In the genomic region with DNA sequence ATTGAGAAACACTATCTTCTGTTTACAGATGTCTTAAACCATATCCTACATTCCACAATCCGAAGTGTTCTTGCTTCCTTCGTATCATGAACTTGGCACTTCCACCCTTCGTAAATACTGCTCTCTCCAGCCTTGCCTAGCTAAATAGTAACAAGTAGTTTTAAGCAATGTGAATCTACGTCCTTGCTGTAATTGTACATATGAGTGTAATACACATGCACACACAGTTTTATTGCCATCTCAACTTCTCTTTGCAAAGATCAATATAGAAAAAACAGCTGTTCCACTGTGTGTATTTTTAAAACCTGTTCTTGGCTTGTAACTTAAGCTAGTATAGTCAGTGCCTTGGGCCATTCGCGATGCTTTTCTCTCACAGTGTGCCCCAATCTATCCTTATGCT, we compare ENCODE assay signal across 25 cellular contexts.
"Had no signal": no experiment of that assay in that cellular context is flagged by ENCODE, and none has a peak within 500 bp of the region (broad histone marks: within the 10 kb centered on the region; RNA-seq: fewer than 3 reads in every experiment).

No MANE protein-coding gene starts in this region.

- H3K4me1 Mint-ChIP-seq: endodermal cell had no signal

- H3K4me3 Mint-ChIP-seq: dendritic cell treated with granulocyte-macrophage colony-stimulating factor and Interleukin-4, amounts not matched to agents 40 ng/mL and 50 ng/mL, for 4 days; effector memory CD8-positive, alpha-beta T cell; endodermal cell had no signal

- H3K27ac ChIP-seq: colonic mucosa, coronary artery, dorsolateral prefrontal cortex, epithelial cell of prostate, esophagus muscularis mucosa, esophagus squamous epithelium, foreskin keratinocyte, gastrocnemius medialis, gastroesophageal sphincter, heart left ventricle, heart right ventricle had no signal

- H3K27me3 Mint-ChIP-seq: dendritic cell treated with granulocyte-macrophage colony-stimulating factor and Interleukin-4, amounts not matched to agents 40 ng/mL and 50 ng/mL, for 4 days; effector memory CD8-positive, alpha-beta T cell had no signal

- DNase-seq: colonic mucosa; cortex of kidney; dermis blood vessel endothelial cell; dorsolateral prefrontal cortex; effector CD4-positive, alpha-beta T cell; effector CD8-positive, alpha-beta T cell; effector memory CD4-positive, alpha-beta T cell; effector memory CD8-positive, alpha-beta T cell; endodermal cell; erythroblast; esophagus squamous epithelium; foreskin fibroblast; foreskin keratinocyte; foreskin melanocyte; gastrocnemius medialis; glutamatergic neuron; head of caudate nucleus; heart left ventricle; heart right ventricle had no signal

- H3K9me3 ChIP-seq: colonic mucosa, esophagus squamous epithelium, gastrocnemius medialis, gastroesophageal sphincter had no signal

- H3K27ac Mint-ChIP-seq: dendritic cell treated with granulocyte-macrophage colony-stimulating factor and Interleukin-4, amounts not matched to agents 40 ng/mL and 50 ng/mL, for 4 days; effector memory CD8-positive, alpha-beta T cell; endodermal cell had no signal

- H3K4me3 ChIP-seq: colonic mucosa, coronary artery, dorsolateral prefrontal cortex, esophagus muscularis mucosa, esophagus squamous epithelium, gastrocnemius medialis, gastroesophageal sphincter, heart left ventricle, heart right ventricle had no signal

- H3K27me3 ChIP-seq: colonic mucosa, esophagus muscularis mucosa, esophagus squamous epithelium, foreskin keratinocyte, gastrocnemius medialis, gastroesophageal sphincter, heart left ventricle, heart right ventricle had no signal

- H3K4me1 ChIP-seq: colonic mucosa, esophagus muscularis mucosa, esophagus squamous epithelium, foreskin keratinocyte, gastrocnemius medialis, gastroesophageal sphincter, heart left ventricle, heart right ventricle had no signal

- H3K36me3 ChIP-seq: colonic mucosa, esophagus muscularis mucosa, esophagus squamous epithelium, gastrocnemius medialis, gastroesophageal sphincter, heart left ventricle, heart right ventricle had no signal

- ATAC-seq: effector memory CD8-positive, alpha-beta T cell; esophagus mucosa; foreskin keratinocyte; gastrocnemius medialis; gastroesophageal sphincter; heart left ventricle; heart right ventricle had no signal
